8 cellular contexts compared by ENCODE assay signal in the genomic region with DNA sequence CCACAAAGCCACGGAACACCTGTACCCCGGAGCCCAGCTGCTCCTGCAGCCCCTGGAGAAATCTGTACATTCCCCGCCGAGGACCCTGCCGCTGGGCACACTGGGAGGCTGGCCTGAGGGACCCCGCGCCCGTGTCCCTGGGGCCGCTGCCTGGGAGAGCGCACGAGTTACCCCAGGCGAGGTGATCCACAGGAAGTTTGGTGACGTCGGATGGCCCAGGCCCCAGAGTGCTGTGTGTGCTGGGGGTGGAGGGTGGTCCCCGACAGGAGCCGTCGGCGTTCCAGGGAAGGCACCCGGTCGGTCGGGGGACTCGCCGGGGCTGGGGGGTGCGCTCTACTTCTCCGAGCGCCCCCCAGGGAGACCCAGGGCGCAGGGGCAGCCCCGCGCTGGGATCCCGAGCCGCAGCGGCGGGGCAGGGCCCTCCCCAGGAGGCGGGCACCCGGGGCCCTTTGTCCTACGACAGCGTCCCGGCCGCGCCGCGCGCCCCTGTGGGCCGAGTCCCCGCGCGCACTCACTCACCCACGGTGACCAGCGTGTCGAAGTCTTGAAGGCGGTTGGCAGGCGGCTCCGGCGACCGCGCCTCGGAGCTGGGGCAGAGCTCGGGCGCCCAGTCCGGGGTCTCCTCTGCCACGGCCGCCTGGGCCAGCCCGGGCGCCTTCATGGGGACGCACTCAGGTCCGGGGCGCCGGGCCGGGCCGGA.
DNase-seq lines count a peak whose midpoint lies in the region; ATAC-seq and TF ChIP-seq lines count a peak whose summit lies in the region.
"Not testable (repeated sequence)": the region's sequence is repeated elsewhere in the genome, so short reads cannot be mapped to it uniquely, and the experiment has no call there.

No MANE protein-coding gene starts in this region.

- not testable (repeated sequence) for H3K36me3 ChIP-seq in fibroblast of lung (ENCODE audit: control insufficient read depth, insufficient read depth, low read length); thyroid gland

- not testable (repeated sequence) for H4K20me1 ChIP-seq in fibroblast of lung (ENCODE audit: control insufficient read depth, extremely low read depth, insufficient read depth, low read length)

- not testable (repeated sequence) for TF ChIP-seq CTCF in fibroblast of lung (conservative IDR thresholded peaks at IDR 0.05 in 1 of 2, IDR thresholded peaks at IDR 0.05 in 1 of 2; ENCODE audit: low read depth in 1 of 2, low read length in 2 of 2); nephron progenitor cell (IDR thresholded peaks at IDR 0.05); thyroid gland (IDR thresholded peaks at IDR 0.05)

- H3K4me1 Mint-ChIP-seq in nephron progenitor cell: not testable (repeated sequence)

- no CpG with 5 or more reads among the region's 70 CpGs for WGBS in thyroid gland, 2 donors

- peak; percentile 37 for ATAC-seq in GM18870 (IDR thresholded peaks at IDR 0.05; ENCODE audit: unreplicated experiment)
- ATAC-seq in HG02588 (IDR thresholded peaks at IDR 0.05; ENCODE audit: unreplicated experiment): peak; percentile 68
- ATAC-seq in HG03469 (IDR thresholded peaks at IDR 0.05; ENCODE audit: unreplicated experiment): peak; percentile 23

- not testable (repeated sequence) for H3K4me1 ChIP-seq in fibroblast of lung (ENCODE audit: control insufficient read depth, extremely low read depth, insufficient read depth, low read length); thyroid gland

- not testable (repeated sequence) for H3K9me3 Mint-ChIP-seq in nephron progenitor cell

- not testable (repeated sequence) for H3K4me2 ChIP-seq in fibroblast of lung (ENCODE audit: extremely low read depth, insufficient read depth, low read length)

- intact Hi-C loops in thyroid gland (cut with DNase I): not testable (repeated sequence)

- peak overlapping the region; percentile 55 for H3K9ac ChIP-seq in fibroblast of lung (ENCODE audit: insufficient read depth, low read length)

- H3K9me3 ChIP-seq in fibroblast of lung (ENCODE audit: control insufficient read depth, insufficient read depth, low read depth, low read length); thyroid gland: not testable (repeated sequence)

- peak overlapping the region in 2 of 4 experiments; percentile 17 to 48 for H3K4me3 ChIP-seq in fibroblast of lung (replicated peaks in 1 of 4; ENCODE audit: control extremely low read depth in 1 of 4, insufficient read depth in 1 of 4, low read depth in 3 of 4, low read length in 4 of 4)
- peak overlapping the region in 1 of 3 donors; percentile 30 for H3K4me3 ChIP-seq in thyroid gland (replicated peaks in 1 of 3)

- TF ChIP-seq POLR2A in thyroid gland (IDR thresholded peaks at IDR 0.05): not testable (repeated sequence)

- not testable (repeated sequence) for H3K27ac Mint-ChIP-seq in nephron progenitor cell

- DNase-seq in SIG-M5 treated with dmso at 0.1 percent for 504 hours (lab: John Stamatoyannopoulos, UW; ENCODE audit: unreplicated experiment): peak; percentile 1
- peak; percentile 12 for DNase-seq in activated T-helper 9 cell treated with anti-CD3 and anti-CD28 coated beads, Interleukin-2, amount 50 U/mL, for 16 hours (ENCODE audit: low read depth)
- DNase-seq in fibroblast of lung (ENCODE audit: low read depth in 2 of 2); nephron progenitor cell: not testable (repeated sequence)
- peak; percentile 7 to 30 for DNase-seq in thyroid gland

- H3K79me2 ChIP-seq in fibroblast of lung (ENCODE audit: control insufficient read depth, insufficient read depth, low read length): not testable (repeated sequence)

- not testable (repeated sequence) for H3K27me3 Mint-ChIP-seq in nephron progenitor cell (ENCODE audit: low read depth, poor library complexity)

- H3K4me3 Mint-ChIP-seq in nephron progenitor cell: peak overlapping the region; percentile 69

- not testable (repeated sequence) for H3K27ac ChIP-seq in fibroblast of lung (ENCODE audit: insufficient read depth, low read length); thyroid gland

- H2AFZ ChIP-seq in fibroblast of lung (ENCODE audit: low read length): not testable (repeated sequence)

- not testable (repeated sequence) for H3K27me3 ChIP-seq in fibroblast of lung (ENCODE audit: control insufficient read depth, insufficient read depth, low read length); thyroid gland

- not testable (repeated sequence) for H3K36me3 Mint-ChIP-seq in nephron progenitor cell (ENCODE audit: low read depth)
